8 cellular contexts compared by ENCODE assay signal in the genomic region with DNA sequence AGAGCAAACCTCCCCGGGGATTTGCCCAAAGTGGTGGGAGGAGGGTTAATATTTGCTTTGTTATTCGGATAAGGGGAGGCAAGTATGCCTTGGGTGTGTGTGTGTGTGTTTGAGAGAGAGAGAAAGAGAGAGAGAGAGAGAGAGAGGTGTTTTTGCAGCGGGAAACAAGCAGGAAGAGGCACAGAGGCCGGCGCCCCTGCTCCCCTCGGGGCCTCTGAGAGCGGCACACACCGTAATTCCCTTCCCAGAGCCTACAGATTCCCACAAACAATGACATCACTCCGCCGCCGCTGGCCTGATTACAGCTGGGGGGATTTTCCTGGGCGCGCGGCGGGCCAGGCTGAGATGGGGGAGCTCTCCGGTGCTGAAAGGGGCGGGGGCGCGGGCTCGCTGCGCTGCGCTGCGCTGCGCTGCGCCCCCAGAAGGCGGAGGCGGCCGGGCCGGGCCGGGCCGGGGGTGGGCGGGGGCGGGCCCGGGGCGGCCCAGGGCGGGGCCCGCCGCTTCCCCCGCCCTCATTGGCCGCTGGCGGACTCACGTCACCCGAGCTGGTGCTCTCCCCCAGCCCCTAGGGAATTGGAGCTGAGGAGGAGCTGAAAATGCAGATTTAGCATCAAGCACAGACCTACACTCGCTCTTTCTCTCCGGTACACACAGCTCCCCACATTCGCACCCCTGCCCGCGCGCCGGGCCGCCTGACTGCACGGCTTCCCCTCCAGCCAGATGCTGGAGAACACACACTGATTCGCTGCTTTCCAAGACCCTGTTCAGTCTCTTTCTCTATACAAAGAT. TPM values are rescaled to one million over a fixed set of nuclear protein-coding genes. Genes with fewer than 3 reads are reported as not detected.
DNase-seq lines count a peak whose midpoint lies in the region; ATAC-seq and TF ChIP-seq lines count a peak whose summit lies in the region.

A gene with protein sequence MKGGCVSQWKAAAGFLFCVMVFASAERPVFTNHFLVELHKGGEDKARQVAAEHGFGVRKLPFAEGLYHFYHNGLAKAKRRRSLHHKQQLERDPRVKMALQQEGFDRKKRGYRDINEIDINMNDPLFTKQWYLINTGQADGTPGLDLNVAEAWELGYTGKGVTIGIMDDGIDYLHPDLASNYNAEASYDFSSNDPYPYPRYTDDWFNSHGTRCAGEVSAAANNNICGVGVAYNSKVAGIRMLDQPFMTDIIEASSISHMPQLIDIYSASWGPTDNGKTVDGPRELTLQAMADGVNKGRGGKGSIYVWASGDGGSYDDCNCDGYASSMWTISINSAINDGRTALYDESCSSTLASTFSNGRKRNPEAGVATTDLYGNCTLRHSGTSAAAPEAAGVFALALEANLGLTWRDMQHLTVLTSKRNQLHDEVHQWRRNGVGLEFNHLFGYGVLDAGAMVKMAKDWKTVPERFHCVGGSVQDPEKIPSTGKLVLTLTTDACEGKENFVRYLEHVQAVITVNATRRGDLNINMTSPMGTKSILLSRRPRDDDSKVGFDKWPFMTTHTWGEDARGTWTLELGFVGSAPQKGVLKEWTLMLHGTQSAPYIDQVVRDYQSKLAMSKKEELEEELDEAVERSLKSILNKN (plus strand): TSS at position 631 of the 789 bp plus-strand sequence. CDS start 266 bp downstream, outside the sequence.

- peaks cover 3% of the 10 kb centered on the region; the same call in 1 of the 2 replicates for H4K20me1 ChIP-seq in GM23338 (replicated peaks; ENCODE audit: insufficient read depth)

- ATAC-seq in GM23338, result peak; percentile 72
- no peak for ATAC-seq in activated T-cell treated with anti-CD3 and anti-CD28 coated beads, Interleukin-2, amount 50 U/mL, for 4 hours

- H3K36me3 ChIP-seq in GM23338 (ENCODE audit: insufficient read depth) (no peaks in the 10 kb centered on the region), endocrine pancreas (ENCODE audit: control insufficient read depth, insufficient read depth, low read length) (no peaks in the 10 kb centered on the region), vagina (no peaks in the 10 kb centered on the region)

- H3K36me3 Mint-ChIP-seq in GM23338 (ENCODE audit: low read depth), result no peaks in the 10 kb centered on the region
- H3K36me3 Mint-ChIP-seq in activated T-cell treated with anti-CD3 and anti-CD28 coated beads, Interleukin-2, amount 50 U/mL, for 4 hours (ENCODE audit: insufficient read depth), result no peaks in the 10 kb centered on the region

- whole genome bisulfite sequencing in lower leg skin, 2 donors, result 2% methylated on average over 20 to 29 of the region's 53 CpGs

- H3K9me2 ChIP-seq in GM23338 (ENCODE audit: insufficient read depth), result no peaks in the 10 kb centered on the region

- no peak within 1 kb of the TSS for H3K27ac Mint-ChIP-seq in GM23338

- H3K4me3 Mint-ChIP-seq in GM23338, result peak within 1 kb of the TSS; percentile 84
- H3K4me3 Mint-ChIP-seq in activated T-cell treated with anti-CD3 and anti-CD28 coated beads, Interleukin-2, amount 50 U/mL, for 4 hours, result no peak within 1 kb of the TSS

- intact Hi-C loops in vagina (cut with DNase I), result no loop called here
- intact Hi-C loops in lower leg skin (cut with DNase I; ENCODE audit: low total_unique reads), result no loop called here

- no peaks in the 10 kb centered on the region for H3K9me3 Mint-ChIP-seq in GM23338
- H3K9me3 Mint-ChIP-seq in activated T-cell treated with anti-CD3 and anti-CD28 coated beads, Interleukin-2, amount 50 U/mL, for 4 hours, result no peaks in the 10 kb centered on the region

- peak within 1 kb of the TSS; percentile 99 for H2AFZ ChIP-seq in GM23338

- peak; percentile 96 for DNase-seq in GM23338 (ENCODE audit: low spot score)
- peak; percentile 3 to 75 for DNase-seq in NCI-H526 (lab: John Stamatoyannopoulos, UW)
- peak; percentile 46 for DNase-seq in medulla oblongata (ENCODE audit: extremely low spot score)
- no peak for DNase-seq in vagina (ENCODE audit: extremely low spot score in 2 of 2)
- no peak for DNase-seq in activated T-cell treated with anti-CD3 and anti-CD28 coated beads, Interleukin-2, amount 50 U/mL, for 4 hours
- no peak for DNase-seq in stimulated activated CD4-positive, alpha-beta T cell treated with anti-CD3 and anti-CD28 coated beads, Interleukin-4, amount 100 ng/mL, for 1 hour
- no peak for DNase-seq in lower leg skin (ENCODE audit: low spot score in 2 of 2)

- H3K9ac ChIP-seq in endocrine pancreas (ENCODE audit: control insufficient read depth, insufficient read depth, low read length), result peak within 1 kb of the TSS; percentile 93

- H3K4me1 ChIP-seq in GM23338 (ENCODE audit: insufficient read depth) (peaks cover 27% of the 10 kb centered on the region), endocrine pancreas (ENCODE audit: control insufficient read depth, insufficient read depth, low read length) (peaks cover 21% of the 10 kb centered on the region), vagina (peaks cover 14% of the 10 kb centered on the region)

- H3K4me2 ChIP-seq in GM23338, result peak within 1 kb of the TSS; percentile 99

- H3K4me3 ChIP-seq in GM23338, result peak within 1 kb of the TSS; percentile 87
- peak within 1 kb of the TSS; percentile 94 for H3K4me3 ChIP-seq in endocrine pancreas (ENCODE audit: control insufficient read depth, insufficient read depth, low read length)
- H3K4me3 ChIP-seq in vagina, result peak within 1 kb of the TSS; percentile 33 to 35
- no peak within 1 kb of the TSS for H3K4me3 ChIP-seq in lower leg skin (ENCODE audit: low read depth, poor library complexity, severe bottlenecking)

- H3F3A ChIP-seq in GM23338 (replicated peaks; ENCODE audit: low read depth), result 0 out of 2 replicates have a peak, but pooled peaks cover 3% of the 10 kb centered on the region

- peaks cover 30% of the 10 kb centered on the region for H3K4me1 Mint-ChIP-seq in GM23338
- peaks cover 1% of the 10 kb centered on the region for H3K4me1 Mint-ChIP-seq in activated T-cell treated with anti-CD3 and anti-CD28 coated beads, Interleukin-2, amount 50 U/mL, for 4 hours (ENCODE audit: low read depth)

- H3K27me3 ChIP-seq in GM23338 (ENCODE audit: insufficient read depth) (peaks cover 62% of the 10 kb centered on the region), endocrine pancreas (ENCODE audit: control insufficient read depth, insufficient read depth, low read length) (no peaks in the 10 kb centered on the region), vagina (no peaks in the 10 kb centered on the region)

- H3K27me3 Mint-ChIP-seq in GM23338 (ENCODE audit: insufficient read depth, low read depth, poor library complexity), result peaks cover 48% of the 10 kb centered on the region
- peaks cover 61% of the 10 kb centered on the region for H3K27me3 Mint-ChIP-seq in activated T-cell treated with anti-CD3 and anti-CD28 coated beads, Interleukin-2, amount 50 U/mL, for 4 hours (ENCODE audit: low read depth)

- H3K9me3 ChIP-seq in endocrine pancreas (ENCODE audit: control insufficient read depth, low read length) (no peaks in the 10 kb centered on the region), vagina (no peaks in the 10 kb centered on the region)

- TF ChIP-seq POLR2A in vagina (IDR thresholded peaks at IDR 0.05) (no peak), lower leg skin (IDR thresholded peaks at IDR 0.05) (no peak)

- no peaks in the 10 kb centered on the region for H3K79me2 ChIP-seq in GM23338 (replicated peaks; ENCODE audit: insufficient read depth)

- TF ChIP-seq CTCF in GM23338 (conservative IDR thresholded peaks at IDR 0.05; ENCODE audit: low read depth in 2 of 2), result no peak; a peak in 1 of 4 replicates
- TF ChIP-seq CTCF in vagina (IDR thresholded peaks at IDR 0.05), result no peak
- TF ChIP-seq CTCF in lower leg skin (IDR thresholded peaks at IDR 0.05), result no peak

- no peak within 1 kb of the TSS for H3K27ac ChIP-seq in GM23338 (ENCODE audit: low read depth)
- H3K27ac ChIP-seq in vagina, result no peak within 1 kb of the TSS

TF ChIP-seq in GM23338, 12 proteins besides CTCF, POLR2A, EP300 and RAD21:
- TF ChIP-seq CREB1 (CRISPR knock-in tag; IDR thresholded peaks at IDR 0.05; ENCODE audit: low read depth), result peak; percentile 74
- TF ChIP-seq ZNF114 (CRISPR knock-in tag; IDR thresholded peaks at IDR 0.05), result no peak
- TF ChIP-seq, protein P1, sequence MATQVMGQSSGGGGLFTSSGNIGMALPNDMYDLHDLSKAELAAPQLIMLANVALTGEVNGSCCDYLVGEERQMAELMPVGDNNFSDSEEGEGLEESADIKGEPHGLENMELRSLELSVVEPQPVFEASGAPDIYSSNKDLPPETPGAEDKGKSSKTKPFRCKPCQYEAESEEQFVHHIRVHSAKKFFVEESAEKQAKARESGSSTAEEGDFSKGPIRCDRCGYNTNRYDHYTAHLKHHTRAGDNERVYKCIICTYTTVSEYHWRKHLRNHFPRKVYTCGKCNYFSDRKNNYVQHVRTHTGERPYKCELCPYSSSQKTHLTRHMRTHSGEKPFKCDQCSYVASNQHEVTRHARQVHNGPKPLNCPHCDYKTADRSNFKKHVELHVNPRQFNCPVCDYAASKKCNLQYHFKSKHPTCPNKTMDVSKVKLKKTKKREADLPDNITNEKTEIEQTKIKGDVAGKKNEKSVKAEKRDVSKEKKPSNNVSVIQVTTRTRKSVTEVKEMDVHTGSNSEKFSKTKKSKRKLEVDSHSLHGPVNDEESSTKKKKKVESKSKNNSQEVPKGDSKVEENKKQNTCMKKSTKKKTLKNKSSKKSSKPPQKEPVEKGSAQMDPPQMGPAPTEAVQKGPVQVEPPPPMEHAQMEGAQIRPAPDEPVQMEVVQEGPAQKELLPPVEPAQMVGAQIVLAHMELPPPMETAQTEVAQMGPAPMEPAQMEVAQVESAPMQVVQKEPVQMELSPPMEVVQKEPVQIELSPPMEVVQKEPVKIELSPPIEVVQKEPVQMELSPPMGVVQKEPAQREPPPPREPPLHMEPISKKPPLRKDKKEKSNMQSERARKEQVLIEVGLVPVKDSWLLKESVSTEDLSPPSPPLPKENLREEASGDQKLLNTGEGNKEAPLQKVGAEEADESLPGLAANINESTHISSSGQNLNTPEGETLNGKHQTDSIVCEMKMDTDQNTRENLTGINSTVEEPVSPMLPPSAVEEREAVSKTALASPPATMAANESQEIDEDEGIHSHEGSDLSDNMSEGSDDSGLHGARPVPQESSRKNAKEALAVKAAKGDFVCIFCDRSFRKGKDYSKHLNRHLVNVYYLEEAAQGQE (IDR thresholded peaks at IDR 0.05; ENCODE audit: unreplicated experiment), result peak; percentile 80
TF ChIP-seq in GM23338: peak in this region for 2.

RNA-seq across cellular contexts. Expression of the gene that starts here (rescaled TPM):
- 0.54 and 1.1 TPM in 2 replicates for total RNA-seq in GM23338 (2014; rRNA removed; shearing (Covaris generic))
- 0.37 and 0.68 TPM in 2 replicates for polyA plus RNA-seq in GM23338 (2016; fragmentation: Nextera tagmentation; extraction: Ambion mirVana)
- total RNA-seq in vagina, result 0.98 TPM
- not detected for total RNA-seq in activated T-cell treated with anti-CD3 and anti-CD28 coated beads, Interleukin-2, amount 50 U/mL, for 4 hours
- total RNA-seq in lower leg skin, result 10 to 100 TPM in 2 of 4 donors, 1 to 10 TPM in 2; 5.3 to 18.1 (median 10.9) TPM

Comparison
In these comparisons a context has a peak if more than half of its experiments do, and no peak if none do; other contexts are left out.
1. DNase-seq: peak in GM23338 (single experiment), NCI-H526 (2 of 2) and medulla oblongata (single experiment); none in vagina (0 of 2), activated T-cell treated with anti-CD3 and anti-CD28 coated beads, Interleukin-2, amount 50 U/mL, for 4 hours (single experiment), stimulated activated CD4-positive, alpha-beta T cell treated with anti-CD3 and anti-CD28 coated beads, Interleukin-4, amount 100 ng/mL, for 1 hour (single experiment) and lower leg skin (0 of 2).